In genomic region chr3:152281032-152281713, GRCh38 we compare ENCODE assay signal across 8 cellular contexts. TPM values are rescaled to one million over a fixed set of nuclear protein-coding genes. Genes with fewer than 3 reads are reported as not detected.
DNase-seq lines count a peak whose midpoint lies in the region; ATAC-seq and TF ChIP-seq lines count a peak whose summit lies in the region.
"Had no signal": no experiment of that assay in that cellular context is flagged by ENCODE, and none has a peak within 500 bp of the region (broad histone marks: within the 10 kb centered on the region; RNA-seq: fewer than 3 reads in every experiment).

No MANE protein-coding gene starts in this region.

- ATAC-seq in GM19351 (IDR thresholded peaks at IDR 0.05; ENCODE audit: unreplicated experiment) = peak; percentile 81
- ATAC-seq in HG03039 (IDR thresholded peaks at IDR 0.05; ENCODE audit: unreplicated experiment) = peak; percentile 55
- no peak for ATAC-seq in activated naive CD8-positive, alpha-beta T cell treated with anti-CD3 and anti-CD28 coated beads, Interleukin-2, amount 10 ng/mL, durations not matched to agents 7 days and 5 days (ENCODE audit: low read depth)

- H3K36me3 Mint-ChIP-seq in activated naive CD8-positive, alpha-beta T cell treated with anti-CD3 and anti-CD28 coated beads, Interleukin-2, amount 10 ng/mL, durations not matched to agents 7 days and 5 days = peaks cover 23% of the 10 kb centered on the region

- DNase-seq in activated naive CD8-positive, alpha-beta T cell treated with anti-CD3 and anti-CD28 coated beads, Interleukin-2, amount 10 ng/mL, durations not matched to agents 7 days and 5 days = no peak
- no peak for DNase-seq in smooth muscle cell (lab: John Stamatoyannopoulos, UW; ENCODE audit: unreplicated experiment)
- no peak for DNase-seq in iPS-NIHi7 (ENCODE audit: extremely low spot score)
- no peak for DNase-seq in ureter (ENCODE audit: low spot score)
- no peak for DNase-seq in adrenal gland

- TF ChIP-seq CTCF in smooth muscle cell (IDR thresholded peaks at IDR 0.05; ENCODE audit: borderline replicate concordance, insufficient read depth, poor library complexity, severe bottlenecking) = no peak
- TF ChIP-seq CTCF in adrenal gland (IDR thresholded peaks at IDR 0.05) = no peak

- intact Hi-C loops in adrenal gland (cut with DNase I) = no loop called here

- POLR2A ChIA-PET in activated naive CD8-positive, alpha-beta T cell treated with anti-CD3 and anti-CD28 coated beads, Interleukin-2, amount 10 ng/mL, durations not matched to agents 7 days and 5 days (lab: Charles Lee) = interaction anchor here (0.9 to 3.9 kb wide), 7 partner anchors 11 to 77 kb away, joined by 3 to 26 read pairs (median 3); partner anchors contain the start of gene MBNL1

- H3K9me3 ChIP-seq in smooth muscle cell (replicated peaks; ENCODE audit: low read depth) (no peaks in the 10 kb centered on the region), adrenal gland (replicated peaks in 1 of 3) (no peaks in the 10 kb centered on the region)

- H3K4me3 ChIP-seq in smooth muscle cell (no peak overlapping the region), adrenal gland (no peak overlapping the region)
- H3K4me3 ChIP-seq: lung had no signal

- peaks cover 13% of the 10 kb centered on the region for H3K4me1 ChIP-seq in smooth muscle cell (ENCODE audit: low read depth)
- H3K4me1 ChIP-seq in adrenal gland (replicated peaks in 1 of 2) = peaks cover 19 to 84% of the 10 kb centered on the region in 2 donors

- H3K27ac ChIP-seq in smooth muscle cell (ENCODE audit: low read depth) = peak overlapping the region; percentile 34
- peak overlapping the region in 2 of 5 donors; percentile 6 to 39 for H3K27ac ChIP-seq in adrenal gland

- 64% methylated on average over 4 of the region's 4 CpGs for WGBS in smooth muscle cell (ENCODE audit: low lambda C conversion rate)
- WGBS in adrenal gland, 4 donors = 70 to 78% (median 77%) methylated on average over 4 of the region's 4 CpGs

- H3K4me2 ChIP-seq in smooth muscle cell = peak overlapping the region; percentile 64

- no peak overlapping the region for H3K9ac ChIP-seq in smooth muscle cell (ENCODE audit: low read depth)

- no peak for TF ChIP-seq POLR2A in adrenal gland (IDR thresholded peaks at IDR 0.05)

- H4K20me1 ChIP-seq in smooth muscle cell (ENCODE audit: low read depth) = peaks cover 99% of the 10 kb centered on the region

- H2AFZ ChIP-seq in smooth muscle cell (ENCODE audit: low read depth) = no peak overlapping the region

- H3K27me3 ChIP-seq in smooth muscle cell (ENCODE audit: low read depth) = no peaks in the 10 kb centered on the region
- no peaks in the 10 kb centered on the region for H3K27me3 ChIP-seq in adrenal gland

- H3K9me3 Mint-ChIP-seq in activated naive CD8-positive, alpha-beta T cell treated with anti-CD3 and anti-CD28 coated beads, Interleukin-2, amount 10 ng/mL, durations not matched to agents 7 days and 5 days = no peaks in the 10 kb centered on the region

- H3K4me3 Mint-ChIP-seq in activated naive CD8-positive, alpha-beta T cell treated with anti-CD3 and anti-CD28 coated beads, Interleukin-2, amount 10 ng/mL, durations not matched to agents 7 days and 5 days = peak overlapping the region; percentile 72

- H3F3A ChIP-seq in smooth muscle cell (ENCODE audit: low read depth) = peaks cover 11% of the 10 kb centered on the region

- H3K36me3 ChIP-seq in smooth muscle cell (ENCODE audit: low read depth) (no peaks in the 10 kb centered on the region), adrenal gland (replicated peaks in 1 of 2) (no peaks in the 10 kb centered on the region)

- peaks cover 99% of the 10 kb centered on the region for H3K79me2 ChIP-seq in smooth muscle cell (ENCODE audit: low read depth)

- peak overlapping the region; percentile 57 for H3K27ac Mint-ChIP-seq in activated naive CD8-positive, alpha-beta T cell treated with anti-CD3 and anti-CD28 coated beads, Interleukin-2, amount 10 ng/mL, durations not matched to agents 7 days and 5 days

- no peaks in the 10 kb centered on the region for H3K27me3 Mint-ChIP-seq in activated naive CD8-positive, alpha-beta T cell treated with anti-CD3 and anti-CD28 coated beads, Interleukin-2, amount 10 ng/mL, durations not matched to agents 7 days and 5 days

- peaks cover 70% of the 10 kb centered on the region for H3K4me1 Mint-ChIP-seq in activated naive CD8-positive, alpha-beta T cell treated with anti-CD3 and anti-CD28 coated beads, Interleukin-2, amount 10 ng/mL, durations not matched to agents 7 days and 5 days

RNA-seq across cellular contexts. Expression of gene MBNL1, which starts 12.4 kb away (rescaled TPM):
- total RNA-seq in activated naive CD8-positive, alpha-beta T cell treated with anti-CD3 and anti-CD28 coated beads, Interleukin-2, amount 10 ng/mL, durations not matched to agents 7 days and 5 days = 100 to 1,000 TPM; 446 to 447 TPM
- 126 and 128 TPM in 2 replicates for total RNA-seq in smooth muscle cell
- polyA plus RNA-seq in smooth muscle cell = 19.5 and 22.0 TPM in 2 replicates
- total RNA-seq in ureter = 223 TPM
- total RNA-seq in adrenal gland = 100 to 1,000 TPM in 6 of 8 donors, 10 to 100 TPM in 2; 85.5 to 252 (median 149) TPM
- 10 to 100 TPM; 30.6 to 63.8 (median 36.2) TPM for polyA plus RNA-seq in adrenal gland
